ENCODE assay signal across 16 cellular contexts in genomic region chr10:3655528-3655927, GRCh38.
DNase-seq lines count a peak whose midpoint lies in the region; ATAC-seq and TF ChIP-seq lines count a peak whose summit lies in the region.
"Had no signal": no experiment of that assay in that cellular context is flagged by ENCODE, and none has a peak within 500 bp of the region (broad histone marks: within the 10 kb centered on the region; RNA-seq: fewer than 3 reads in every experiment).

No MANE protein-coding gene starts in this region.

- no peak overlapping the region for H3K27ac ChIP-seq in trophoblast cell (ENCODE audit: low read depth, low read length)
- H3K27ac ChIP-seq: adrenal gland, sigmoid colon, vagina had no signal

- DNase-seq in T-helper 1 cell (no peak), SKM-1 treated with dmso at 0.1 percent for 144 hours (lab: John Stamatoyannopoulos, UW; ENCODE audit: unreplicated experiment) (peak; percentile 56), trophoblast cell (peak in 1 of 2 donors; percentile 33), islet precursor cell (no peak)
- DNase-seq in activated T-cell treated with anti-CD3 and anti-CD28 coated beads, Interleukin-2, amount 50 U/mL, for 24 hours, result no peak
- DNase-seq: activated T-cell treated with anti-CD3 and anti-CD28 coated beads, Interleukin-2, amount 50 U/mL, for 1 hour; adrenal gland; cerebellar nuclear complex; sigmoid colon; SK-N-SH; stimulated activated CD4-positive, alpha-beta T cell treated with anti-CD3 and anti-CD28 coated beads, Interleukin-4, amount 100 ng/mL, for 4 hours had no signal

- H4K8ac ChIP-seq in trophoblast cell (ENCODE audit: low read depth, low read length), result no peak overlapping the region

- no peak overlapping the region for H2BK120ac ChIP-seq in trophoblast cell (ENCODE audit: insufficient read depth, low read length, poor library complexity)

- H3K4me1 Mint-ChIP-seq in T-helper 1 cell treated with Interleukin-12 subunit alpha and Interleukin-12 subunit beta and Interleukin-4 antibody, amounts not matched to agents 30 μg/mL and 1 μg/mL, for 36 hours (ENCODE audit: low read depth), result peaks cover 20% of the 10 kb centered on the region
- H3K4me1 Mint-ChIP-seq in activated T-cell treated with anti-CD3 and anti-CD28 coated beads, Interleukin-2, amount 50 U/mL, for 24 hours (ENCODE audit: low read depth), result peaks cover 19% of the 10 kb centered on the region

- no peak overlapping the region for H2AFZ ChIP-seq in trophoblast cell (ENCODE audit: insufficient read depth, low read length, poor library complexity)

- no peak overlapping the region for H3K14ac ChIP-seq in trophoblast cell (ENCODE audit: low read length)

- no peak overlapping the region for H4K12ac ChIP-seq in trophoblast cell (ENCODE audit: low read depth, low read length)

- H3K4me2 ChIP-seq in trophoblast cell (ENCODE audit: low read length), result no peak overlapping the region

- ATAC-seq in HG02885 (IDR thresholded peaks at IDR 0.05; ENCODE audit: poor library complexity, unreplicated experiment) (peak; percentile 72), GM18505 (IDR thresholded peaks at IDR 0.05; ENCODE audit: unreplicated experiment) (no peak)
- ATAC-seq: activated CD4-positive, CD25-positive, alpha-beta regulatory T cell treated with anti-CD3 and anti-CD28 coated beads, Interleukin-2, amount 50 U/mL, for 24 hours had no signal

- H3K27ac Mint-ChIP-seq in T-helper 1 cell treated with Interleukin-12 subunit alpha and Interleukin-12 subunit beta and Interleukin-4 antibody, amounts not matched to agents 30 μg/mL and 1 μg/mL, for 36 hours, result peak overlapping the region; percentile 60
- H3K27ac Mint-ChIP-seq in activated T-cell treated with anti-CD3 and anti-CD28 coated beads, Interleukin-2, amount 50 U/mL, for 24 hours, result no peak overlapping the region

- no peak overlapping the region for H3K9ac ChIP-seq in trophoblast cell (ENCODE audit: low read length)
- H3K9ac ChIP-seq: SK-N-SH had no signal

- H3K4me1 ChIP-seq in trophoblast cell (ENCODE audit: control insufficient read depth in 1 of 2, insufficient read depth in 2 of 2, low read length in 2 of 2), result peaks cover 8 to 20% of the 10 kb centered on the region in 2 experiments
- H3K4me1 ChIP-seq: adrenal gland, sigmoid colon, vagina had no signal

- H3K4me3 Mint-ChIP-seq in T-helper 1 cell treated with Interleukin-12 subunit alpha and Interleukin-12 subunit beta and Interleukin-4 antibody, amounts not matched to agents 30 μg/mL and 1 μg/mL, for 36 hours, result no peak overlapping the region
- H3K4me3 Mint-ChIP-seq in activated T-cell treated with anti-CD3 and anti-CD28 coated beads, Interleukin-2, amount 50 U/mL, for 24 hours, result no peak overlapping the region

- H3K4me3 ChIP-seq in trophoblast cell (ENCODE audit: low read depth, low read length), result no peak overlapping the region
- H3K4me3 ChIP-seq: adrenal gland, sigmoid colon, vagina had no signal

- H3K27me3 ChIP-seq in trophoblast cell (ENCODE audit: insufficient read depth, low read length), result no peaks in the 10 kb centered on the region
- H3K27me3 ChIP-seq: adrenal gland, sigmoid colon, vagina had no signal

- H2BK12ac ChIP-seq in trophoblast cell (ENCODE audit: low read length), result peak overlapping the region; percentile 52

- H3K18ac ChIP-seq in trophoblast cell (ENCODE audit: low read length), result no peak overlapping the region

- H3K79me1 ChIP-seq in trophoblast cell (ENCODE audit: low read length), result peaks cover 9% of the 10 kb centered on the region

- no peak overlapping the region for H4K91ac ChIP-seq in trophoblast cell (ENCODE audit: low read depth, low read length)

- no peaks in the 10 kb centered on the region for H3K36me3 ChIP-seq in trophoblast cell (ENCODE audit: control insufficient read depth in 1 of 2, insufficient read depth in 2 of 2, low read length in 2 of 2)
- H3K36me3 ChIP-seq: adrenal gland, sigmoid colon, vagina had no signal

- H3K27me3 Mint-ChIP-seq in T-helper 1 cell treated with Interleukin-12 subunit alpha and Interleukin-12 subunit beta and Interleukin-4 antibody, amounts not matched to agents 30 μg/mL and 1 μg/mL, for 36 hours (ENCODE audit: low read depth), result peaks cover 30% of the 10 kb centered on the region
- H3K27me3 Mint-ChIP-seq in activated T-cell treated with anti-CD3 and anti-CD28 coated beads, Interleukin-2, amount 50 U/mL, for 24 hours, result peaks cover 31% of the 10 kb centered on the region

- H3K9me3 Mint-ChIP-seq in T-helper 1 cell treated with Interleukin-12 subunit alpha and Interleukin-12 subunit beta and Interleukin-4 antibody, amounts not matched to agents 30 μg/mL and 1 μg/mL, for 36 hours, result no peaks in the 10 kb centered on the region
- no peaks in the 10 kb centered on the region for H3K9me3 Mint-ChIP-seq in activated T-cell treated with anti-CD3 and anti-CD28 coated beads, Interleukin-2, amount 50 U/mL, for 24 hours

- no peak overlapping the region for H2BK5ac ChIP-seq in trophoblast cell (ENCODE audit: low read depth, low read length, poor library complexity)

- no peak overlapping the region for H2AK5ac ChIP-seq in trophoblast cell (ENCODE audit: low read length)

- peaks cover 2% of the 10 kb centered on the region for H3K36me3 Mint-ChIP-seq in T-helper 1 cell treated with Interleukin-12 subunit alpha and Interleukin-12 subunit beta and Interleukin-4 antibody, amounts not matched to agents 30 μg/mL and 1 μg/mL, for 36 hours (ENCODE audit: low read depth)
- H3K36me3 Mint-ChIP-seq in activated T-cell treated with anti-CD3 and anti-CD28 coated beads, Interleukin-2, amount 50 U/mL, for 24 hours (ENCODE audit: low read depth), result no peaks in the 10 kb centered on the region

- no peaks in the 10 kb centered on the region for H3K79me2 ChIP-seq in trophoblast cell (ENCODE audit: control insufficient read depth, insufficient read depth, low read length, poor library complexity)

- no peak overlapping the region for H3K4ac ChIP-seq in trophoblast cell (ENCODE audit: low read depth, low read length)

- WGBS in trophoblast cell (ENCODE audit: extremely low coverage, insufficient coverage, insufficient read length), result no CpG with 5 or more reads among the region's 7 CpGs

- H3K9me3 ChIP-seq in trophoblast cell (ENCODE audit: insufficient read depth, low read depth, low read length), result no peaks in the 10 kb centered on the region
- H3K9me3 ChIP-seq: adrenal gland, sigmoid colon, SK-N-SH, vagina had no signal

- no peak overlapping the region for H3K23ac ChIP-seq in trophoblast cell (ENCODE audit: low read length)

- TF ChIP-seq POLR2A in GM18505 (IDR thresholded peaks at IDR 0.05; ENCODE audit: borderline replicate concordance, extremely low read depth, insufficient read depth, insufficient read length), result no peak
